In the genomic region with DNA sequence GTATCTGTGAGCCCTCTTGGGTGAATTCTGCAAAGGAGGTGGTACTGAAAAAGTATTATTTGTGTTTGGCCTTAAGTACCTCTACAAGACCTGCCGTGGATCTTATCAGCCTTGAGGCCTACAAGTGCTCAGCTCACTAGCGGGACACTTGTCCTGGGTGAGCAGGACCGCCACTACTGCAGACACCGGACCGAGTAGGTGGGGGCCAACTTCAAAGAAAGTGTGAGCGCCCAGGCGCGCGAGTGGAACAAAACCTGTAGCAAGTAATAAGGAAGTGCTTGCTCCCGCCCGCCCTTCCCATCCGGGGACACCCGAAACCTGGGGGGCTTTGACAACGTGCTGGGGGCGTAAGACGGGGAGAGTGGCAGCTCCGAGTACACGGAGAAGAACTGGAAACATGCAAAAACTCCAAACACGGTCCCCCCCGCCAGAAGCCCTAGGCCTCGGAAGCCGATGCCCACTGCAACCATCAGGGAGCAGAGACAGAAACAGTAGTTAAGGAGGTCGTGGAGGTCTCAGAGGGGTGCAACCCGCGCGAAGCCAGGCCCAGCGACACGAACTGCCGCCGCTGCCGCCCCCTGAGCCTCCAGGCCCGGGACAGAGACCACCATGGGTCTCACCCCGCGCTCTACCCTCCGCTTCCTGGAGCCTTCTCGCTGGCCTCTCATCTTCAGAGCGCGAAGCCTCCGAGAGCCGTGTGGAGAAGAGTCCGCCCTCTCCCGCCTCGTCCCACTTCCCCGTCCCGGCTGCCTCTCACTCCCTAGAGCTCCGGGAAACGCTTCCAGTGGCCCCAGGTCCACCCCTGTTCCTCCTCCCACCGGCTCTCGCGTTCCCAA, we compare ENCODE assay signal across 8 cellular contexts. TPM values are rescaled to one million over a fixed set of nuclear protein-coding genes. Genes with fewer than 3 reads are reported as not detected.
DNase-seq lines count a peak whose midpoint lies in the region; ATAC-seq lines count a peak whose summit lies in the region.

No MANE protein-coding gene starts in this region.

- no peaks in the 10 kb centered on the region for H3K36me3 Mint-ChIP-seq in activated naive CD8-positive, alpha-beta T cell

- H3K27me3 ChIP-seq in SJCRH30: no peaks in the 10 kb centered on the region

- peak overlapping the region; percentile 100 for H3K27ac Mint-ChIP-seq in activated naive CD8-positive, alpha-beta T cell

- ATAC-seq in HG02973 (IDR thresholded peaks at IDR 0.05; ENCODE audit: unreplicated experiment) (peak; percentile 2), left cardiac atrium (peak; percentile 39 to 60)

- H3K4me3 ChIP-seq in SJCRH30 (peak overlapping the region; percentile 90), urinary bladder (ENCODE audit: low read depth, low read length) (peak overlapping the region; percentile 70)

- H3K27ac ChIP-seq in SJCRH30 (peak overlapping the region; percentile 89), urinary bladder (ENCODE audit: low read depth) (peak overlapping the region; percentile 96)

- H3K36me3 ChIP-seq in SJCRH30: peaks cover 12% of the 10 kb centered on the region
- H3K36me3 ChIP-seq in urinary bladder (ENCODE audit: insufficient read depth): no peaks in the 10 kb centered on the region

- peaks cover 37% of the 10 kb centered on the region for H3K4me1 Mint-ChIP-seq in activated naive CD8-positive, alpha-beta T cell (ENCODE audit: low read depth)

- intact Hi-C loops in left cardiac atrium (cut with DNase I): no loop called here
- intact Hi-C loops in posterior vena cava (cut with DNase I): no loop called here

- H3K4me1 ChIP-seq in SJCRH30 (0 out of 2 replicates have a peak, but pooled peaks cover 4% of the 10 kb centered on the region), urinary bladder (ENCODE audit: insufficient read depth) (peaks cover 2% of the 10 kb centered on the region)

- WGBS in urinary bladder: under 1% methylated on average over 50 of the region's 50 CpGs

- DNase-seq in GF-D8 (lab: John Stamatoyannopoulos, UW) (peak; percentile 54), SJCRH30 (peak; percentile 48 to 53), left cardiac atrium (peak; percentile 60), posterior vena cava (ENCODE audit: low spot score) (peak; percentile 86), OCI-M2 (lab: John Stamatoyannopoulos, UW; ENCODE audit: unreplicated experiment) (no peak)

- no peaks in the 10 kb centered on the region for H3K9me3 ChIP-seq in SJCRH30 (replicated peaks)

- H3K27me3 Mint-ChIP-seq in activated naive CD8-positive, alpha-beta T cell: no peaks in the 10 kb centered on the region

- H3K4me3 Mint-ChIP-seq in activated naive CD8-positive, alpha-beta T cell: peak overlapping the region; percentile 98

- no peaks in the 10 kb centered on the region for H3K9me3 Mint-ChIP-seq in activated naive CD8-positive, alpha-beta T cell (ENCODE audit: low read depth)

RNA-seq across cellular contexts. Expression of a gene that starts 0.6 kb away (rescaled TPM):
- total RNA-seq in SJCRH30 (2014; rRNA removed; shearing (Covaris generic)): 281 and 284 TPM in 2 replicates
- total RNA-seq in left cardiac atrium: 10 to 100 TPM; 74.2 to 92.9 TPM
- total RNA-seq in posterior vena cava: 100 to 1,000 TPM; 102 to 116 TPM
- total RNA-seq in urinary bladder: 141 TPM
- polyA plus RNA-seq in urinary bladder: 74.4 TPM

RNA-seq across cellular contexts. Expression of a gene that starts 55.5 kb away (rescaled TPM):
- 10.1 and 12.5 TPM in 2 replicates for total RNA-seq in SJCRH30 (2014; rRNA removed; shearing (Covaris generic))
- total RNA-seq in left cardiac atrium (10 to 100 TPM; 20.8 to 21.4 TPM), posterior vena cava (10 to 100 TPM; 13.2 to 16.2 TPM), urinary bladder (13.8 TPM)
- 7.7 TPM for polyA plus RNA-seq in urinary bladder
